In the genomic region with DNA sequence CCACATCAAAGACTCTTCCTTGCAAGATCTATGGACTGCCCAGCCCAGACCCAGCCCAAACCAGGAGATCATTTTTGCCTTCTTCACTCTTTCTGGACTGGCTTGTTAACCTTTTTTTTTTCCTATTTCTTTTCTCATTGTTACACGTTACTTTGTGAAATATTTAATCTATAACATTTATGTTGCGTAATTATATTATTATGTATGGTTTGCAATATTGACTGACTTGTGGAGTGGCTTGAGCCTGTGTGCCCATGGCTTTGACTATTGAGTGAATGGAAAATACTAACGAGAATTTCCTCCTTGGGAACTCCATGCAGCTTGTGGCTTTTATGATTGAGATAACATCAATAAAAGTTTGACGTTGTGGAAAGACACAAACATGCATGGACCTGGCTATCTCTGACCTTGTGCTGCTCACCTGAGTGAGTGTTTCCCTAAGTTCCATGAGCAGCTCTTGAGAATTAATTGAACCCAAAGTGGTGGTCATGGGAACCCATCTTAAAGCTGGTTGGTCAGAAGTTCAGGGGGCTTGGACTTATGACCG, we compare ENCODE assay signal across 34 cellular contexts.
"Had no signal": no experiment of that assay in that cellular context is flagged by ENCODE, and none has a peak within 500 bp of the region (broad histone marks: within the 10 kb centered on the region; RNA-seq: fewer than 3 reads in every experiment).

No MANE protein-coding gene starts in this region.

- H3K27me3 ChIP-seq: MG63 had no signal

- DNase-seq: Karpas-422, Kasumi-1, MG63, MM.1S, MV-4-11, NCI-H1048, NCI-H1092, NCI-H1092 treated with DMSO at 0.1 percent for 48 hours, NCI-H1105, NCI-H1105 treated with DMSO at 0.1 percent for 48 hours, NCI-H1417, NCI-H1417 treated with DMSO at 0.1 percent for 48 hours, NCI-H1436, NCI-H1436 treated with DMSO at 0.1 percent for 48 hours, NCI-H146, NCI-H1694, NCI-H1694 treated with DMSO at 0.1 percent for 48 hours, NCI-H187, NCI-H187 treated with DMSO at 0.1 percent for 48 hours, NCI-H1930, NCI-H2029, NCI-H2029 treated with DMSO at 0.1 percent for 48 hours, NCI-H2081, NCI-H2081 treated with DMSO at 0.1 percent for 48 hours, NCI-H2107, NCI-H2171, NCI-H2171 treated with DMSO at 0.1 percent for 48 hours, NCI-H2227 treated with DMSO at 0.1 percent for 48 hours, NCI-H226, NCI-H345, NCI-H446, NCI-H446 treated with DMSO at 0.1 percent for 48 hours, NCI-H510A had no signal

- H3K4me2 ChIP-seq: KMS-11 had no signal

- H3K9ac ChIP-seq: KMS-11 had no signal

- H3K36me3 ChIP-seq: MG63 had no signal

- H3K27ac ChIP-seq: KMS-11 had no signal

- H3K9me3 ChIP-seq: MG63 had no signal

- H3K4me3 ChIP-seq: MG63 had no signal
